1 cellular context compared by ENCODE assay signal in genomic region chr10:35822316-35822715, GRCh38.
TF ChIP-seq lines count a peak whose summit lies in the region.

No MANE protein-coding gene starts in this region.

TF ChIP-seq in HEK293, 187 proteins besides CTCF, POLR2A, EP300 and RAD21 (continued from another document):
- TF ChIP-seq REST (tag by site-specific recombination; IDR thresholded peaks at IDR 0.05) (peak; percentile 65), SCRT1 (tag by site-specific recombination; IDR thresholded peaks at IDR 0.05; ENCODE audit: borderline replicate concordance) (peak; percentile 40; the same call in 1 of the 2 replicates), ZSCAN30 (tag by site-specific recombination; IDR thresholded peaks at IDR 0.05) (peak; percentile 41; the same call in 1 of the 2 replicates), OSR2 (tag by site-specific recombination; IDR thresholded peaks at IDR 0.05) (peak; percentile 98), ZNF585B (tag by site-specific recombination; IDR thresholded peaks at IDR 0.05) (no peak), ZNF169 (tag by site-specific recombination; IDR thresholded peaks at IDR 0.05) (no peak), ZFHX2 (tag by site-specific recombination; conservative IDR thresholded peaks at IDR 0.05) (peak; percentile 54)
